Comparison of ENCODE assay signal across 9 cellular contexts in the genomic region with DNA sequence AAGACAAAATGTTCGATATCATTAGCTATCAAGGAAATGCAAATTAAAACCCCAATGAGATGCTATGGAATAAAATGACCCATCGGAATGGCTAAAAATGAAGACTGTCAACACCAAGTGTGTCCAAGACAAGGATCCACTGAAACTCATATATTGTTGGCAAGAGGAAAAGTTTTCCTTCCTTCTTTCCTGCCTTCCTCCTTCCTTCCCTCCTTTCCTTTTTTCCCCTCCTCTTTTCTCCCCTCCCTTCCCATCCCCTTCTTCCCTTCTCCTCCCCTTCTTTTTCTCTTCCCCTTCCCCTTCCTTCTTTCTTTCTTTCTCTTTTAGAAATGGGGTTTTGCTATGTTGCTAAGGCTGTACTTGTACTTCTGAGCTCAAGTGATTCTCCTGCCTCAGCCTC.
"Had no signal": no experiment of that assay in that cellular context is flagged by ENCODE, and none has a peak within 500 bp of the region (broad histone marks: within the 10 kb centered on the region; RNA-seq: fewer than 3 reads in every experiment).

No MANE protein-coding gene starts in this region.

- ATAC-seq: HCT116 had no signal

- H3K4me2 ChIP-seq: KMS-11 had no signal

- H3K4me3 ChIP-seq: HAP-1 had no signal

- H3K4me1 ChIP-seq: HAP-1 had no signal

- DNase-seq: GOT3, H7, IMR-90, Karpas-422, KBM-7 had no signal

- FAIRE-seq: HTR-8/SVneo had no signal

- H3K9me3 ChIP-seq: HAP-1 had no signal

- H3K27ac ChIP-seq: KMS-11 had no signal

- H3K9ac ChIP-seq: KMS-11 had no signal

- H3K36me3 ChIP-seq: HAP-1 had no signal
